31 cellular contexts compared by ENCODE assay signal in the genomic region with DNA sequence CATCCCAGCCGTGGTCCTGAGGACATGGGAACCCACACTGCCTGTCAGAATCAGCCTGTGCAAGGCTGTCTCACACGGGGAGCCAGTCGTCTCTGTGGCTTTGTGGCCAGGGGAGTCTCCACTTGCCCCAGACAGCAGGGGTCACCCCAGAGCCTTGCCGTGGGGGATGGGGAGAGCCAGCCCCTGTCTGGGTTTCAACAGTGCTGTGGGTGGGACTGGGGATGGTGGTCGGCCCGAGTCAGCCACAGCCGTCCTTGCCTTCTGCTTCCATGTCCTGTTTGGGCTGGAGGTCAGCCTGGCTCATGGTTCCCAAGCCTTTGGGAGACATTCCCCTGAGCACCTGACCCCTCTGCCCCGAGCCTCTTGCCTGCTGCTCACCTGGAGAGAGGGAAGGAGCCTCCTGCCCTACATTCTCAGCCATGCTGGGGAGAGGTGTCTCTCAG. TPM values are rescaled to one million over a fixed set of nuclear protein-coding genes. Genes with fewer than 3 reads are reported as not detected.
DNase-seq lines count a peak whose midpoint lies in the region; ATAC-seq and TF ChIP-seq lines count a peak whose summit lies in the region.
"Had no signal": no experiment of that assay in that cellular context is flagged by ENCODE, and none has a peak within 500 bp of the region (broad histone marks: within the 10 kb centered on the region; RNA-seq: fewer than 3 reads in every experiment).

No MANE protein-coding gene starts in this region.

- peak; percentile 41 for ATAC-seq in effector memory CD8-positive, alpha-beta T cell (replicated peaks)
- ATAC-seq in GM21529 (IDR thresholded peaks at IDR 0.05; ENCODE audit: unreplicated experiment) (no peak), GM21367 (IDR thresholded peaks at IDR 0.05; ENCODE audit: unreplicated experiment) (no peak)
- ATAC-seq: gastroesophageal sphincter, left lobe of liver had no signal

- peak; percentile 44 for DNase-seq in activated CD8-positive, alpha-beta memory T cell treated with anti-CD3 and anti-CD28 coated beads, Interleukin-2, amount 50 U/mL, for 48 hours
- no peak for DNase-seq in activated CD8-positive, alpha-beta memory T cell treated with anti-CD3 and anti-CD28 coated beads for 24 hours
- DNase-seq in GM10248 (ENCODE audit: extremely low spot score) (peak; percentile 15), posterior vena cava (ENCODE audit: low spot score) (peak; percentile 65), hippocampal formation (lab: John Stamatoyannopoulos, UW) (no peak)
- DNase-seq in effector memory CD8-positive, alpha-beta T cell, result no peak
- DNase-seq: ACHN; activated CD4-positive, alpha-beta T cell treated with anti-CD3 and anti-CD28 coated beads for 4 hours; activated naive CD8-positive, alpha-beta T cell treated with anti-CD3 and anti-CD28 coated beads, Interleukin-2, amount 10 ng/mL, durations not matched to agents 7 days and 5 days; C1 segment of cervical spinal cord; COR-L47; DMS79; GDM1; GM23248; natural killer cell; NCI-H1417 treated with DMSO at 0.1 percent for 48 hours; NCI-H2081 treated with DMSO at 0.1 percent for 48 hours; NCI-H345; ovary had no signal

- POLR2A ChIA-PET in GM10248 (lab: Yijun Ruan, JAX), result no interaction called here

- peaks cover 12 to 13% of the 10 kb centered on the region in 2 donors for H3K4me1 Mint-ChIP-seq in effector memory CD8-positive, alpha-beta T cell (ENCODE audit: low read depth in 2 of 2)

- CTCF ChIA-PET in GM10248 (lab: Yijun Ruan, JAX), result no interaction called here

- intact Hi-C loops in posterior vena cava (cut with DNase I), result no loop called here

- H3K9me3 Mint-ChIP-seq in effector memory CD8-positive, alpha-beta T cell, result peaks cover 0 to 1% of the 10 kb centered on the region in 2 donors
- H3K9me3 Mint-ChIP-seq: activated naive CD8-positive, alpha-beta T cell treated with anti-CD3 and anti-CD28 coated beads, Interleukin-2, amount 10 ng/mL, durations not matched to agents 7 days and 5 days; dendritic cell treated with granulocyte-macrophage colony-stimulating factor and Interleukin-4, amounts not matched to agents 40 ng/mL and 50 ng/mL, for 4 days; natural killer cell; T-helper 1 cell treated with Interleukin-12 subunit alpha and Interleukin-12 subunit beta and Interleukin-4 antibody, amounts not matched to agents 30 μg/mL and 1 μg/mL, for 36 hours had no signal

- peaks cover 24 to 28% of the 10 kb centered on the region in 2 donors for H3K27me3 Mint-ChIP-seq in effector memory CD8-positive, alpha-beta T cell

- no peak overlapping the region for H3K4me3 Mint-ChIP-seq in effector memory CD8-positive, alpha-beta T cell
- H3K4me3 Mint-ChIP-seq: activated naive CD8-positive, alpha-beta T cell treated with anti-CD3 and anti-CD28 coated beads, Interleukin-2, amount 10 ng/mL, durations not matched to agents 7 days and 5 days; dendritic cell treated with granulocyte-macrophage colony-stimulating factor and Interleukin-4, amounts not matched to agents 40 ng/mL and 50 ng/mL, for 4 days; natural killer cell; T-helper 1 cell treated with Interleukin-12 subunit alpha and Interleukin-12 subunit beta and Interleukin-4 antibody, amounts not matched to agents 30 μg/mL and 1 μg/mL, for 36 hours had no signal

- peaks cover 11% of the 10 kb centered on the region for H3K36me3 Mint-ChIP-seq in effector memory CD8-positive, alpha-beta T cell (ENCODE audit: insufficient read depth)
- H3K36me3 Mint-ChIP-seq: activated naive CD8-positive, alpha-beta T cell treated with anti-CD3 and anti-CD28 coated beads, Interleukin-2, amount 10 ng/mL, durations not matched to agents 7 days and 5 days; natural killer cell had no signal

- TF ChIP-seq CTCF in GM10248 (IDR thresholded peaks at IDR 0.05; ENCODE audit: control extremely low read depth, extremely low read depth, low read depth, missing control alignments), result no peak

- peak overlapping the region; percentile 83 to 88 for H3K27ac Mint-ChIP-seq in effector memory CD8-positive, alpha-beta T cell
- H3K27ac Mint-ChIP-seq: activated naive CD8-positive, alpha-beta T cell treated with anti-CD3 and anti-CD28 coated beads, Interleukin-2, amount 10 ng/mL, durations not matched to agents 7 days and 5 days; dendritic cell treated with granulocyte-macrophage colony-stimulating factor and Interleukin-4, amounts not matched to agents 40 ng/mL and 50 ng/mL, for 4 days; natural killer cell; T-helper 1 cell treated with Interleukin-12 subunit alpha and Interleukin-12 subunit beta and Interleukin-4 antibody, amounts not matched to agents 30 μg/mL and 1 μg/mL, for 36 hours had no signal

RNA-seq across cellular contexts. Expression of a gene that starts 19.6 kb away (rescaled TPM):
- 1 to 10 TPM; 1.2 to 1.8 TPM for total RNA-seq in posterior vena cava
- total RNA-seq: ascending aorta, GM23248, SK-MEL-5 had no signal

RNA-seq across cellular contexts. Expression of a gene that starts 37.8 kb away (rescaled TPM):
- under 1 TPM in 1 of 2 donors, not detected in 1; 0.19 TPM for total RNA-seq in posterior vena cava
- total RNA-seq: activated naive CD8-positive, alpha-beta T cell treated with anti-CD3 and anti-CD28 coated beads, Interleukin-2, amount 10 ng/mL, durations not matched to agents 7 days and 5 days; ascending aorta; cardiac muscle cell; fibroblast of lung; gastroesophageal sphincter; GM23248; hepatocyte; left lobe of liver; natural killer cell; SK-MEL-5; smooth muscle cell had no signal

RNA-seq across cellular contexts. Expression of a gene that starts 46.8 kb away (rescaled TPM):
- total RNA-seq in posterior vena cava, result not detected
- total RNA-seq: activated naive CD8-positive, alpha-beta T cell treated with anti-CD3 and anti-CD28 coated beads, Interleukin-2, amount 10 ng/mL, durations not matched to agents 7 days and 5 days; ascending aorta; cardiac muscle cell; fibroblast of lung; gastroesophageal sphincter; GM23248; hepatocyte; left lobe of liver; natural killer cell; ovary; SK-MEL-5; smooth muscle cell had no signal

RNA-seq across cellular contexts. Expression of a gene that starts 58.3 kb away (rescaled TPM):
- 10 to 100 TPM; 18.6 to 22.6 TPM for total RNA-seq in posterior vena cava

Comparison
In these comparisons a context has a peak if more than half of its experiments do, and no peak if none do; other contexts are left out.
1. DNase-seq: peak in activated CD8-positive, alpha-beta memory T cell treated with anti-CD3 and anti-CD28 coated beads, Interleukin-2, amount 50 U/mL, for 48 hours (single experiment), GM10248 (single experiment) and posterior vena cava (single experiment); none in activated CD8-positive, alpha-beta memory T cell treated with anti-CD3 and anti-CD28 coated beads for 24 hours (single experiment), effector memory CD8-positive, alpha-beta T cell (0 of 3) and hippocampal formation (0 of 2).